In the genomic region with DNA sequence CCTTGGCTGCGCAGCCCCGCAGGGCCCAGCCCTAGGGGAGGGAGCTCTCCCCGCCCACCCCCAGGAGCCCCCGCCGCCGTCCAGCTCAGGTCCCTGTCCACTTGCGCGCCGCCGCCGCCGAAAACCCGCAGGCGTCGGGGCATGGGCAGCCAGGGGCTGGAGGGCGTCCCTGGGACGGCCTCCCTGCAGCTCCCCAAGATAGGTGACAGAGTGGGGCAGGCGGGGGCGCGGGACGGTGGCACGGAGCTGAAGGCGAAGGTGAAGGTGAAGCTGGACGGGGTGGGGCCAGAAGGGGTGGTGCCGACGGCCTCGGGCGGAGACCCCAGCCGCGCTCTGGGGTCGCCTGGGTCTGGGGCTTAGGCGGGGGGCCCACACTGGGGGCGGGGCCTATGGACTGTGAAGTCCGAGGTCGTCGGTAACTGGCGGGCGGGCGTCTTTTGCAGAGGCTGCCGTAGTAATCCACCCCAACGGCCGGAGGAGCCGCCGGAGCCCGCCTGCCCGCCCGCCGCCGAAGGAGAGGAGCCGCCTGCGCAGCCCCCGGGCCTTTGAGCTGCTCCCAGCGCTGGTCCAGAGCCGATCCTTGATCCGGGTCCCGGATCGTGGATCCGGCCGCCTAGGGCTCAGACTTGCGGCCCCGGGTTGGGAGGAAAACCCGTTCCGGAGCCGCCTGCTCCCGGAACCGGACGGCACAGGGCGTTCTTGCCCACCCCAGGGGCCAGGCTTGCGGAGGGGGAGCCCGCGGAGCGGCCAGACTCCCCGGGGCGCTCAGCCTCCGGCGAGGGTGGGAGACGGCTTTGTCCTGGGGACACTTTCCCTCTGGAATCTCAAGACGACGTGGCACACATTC, we compare ENCODE assay signal across 1 cellular context.
TF ChIP-seq lines count a peak whose summit lies in the region.

No MANE protein-coding gene starts in this region.

TF ChIP-seq in GM23338, 12 proteins besides CTCF, POLR2A, EP300 and RAD21 (continued from another document):
- TF ChIP-seq ZNF462 (CRISPR knock-in tag; IDR thresholded peaks at IDR 0.05) = no peak
- TF ChIP-seq EZH2phosphoT487 (IDR thresholded peaks at IDR 0.05; ENCODE audit: unreplicated experiment) = no peak
- TF ChIP-seq, protein P1, sequence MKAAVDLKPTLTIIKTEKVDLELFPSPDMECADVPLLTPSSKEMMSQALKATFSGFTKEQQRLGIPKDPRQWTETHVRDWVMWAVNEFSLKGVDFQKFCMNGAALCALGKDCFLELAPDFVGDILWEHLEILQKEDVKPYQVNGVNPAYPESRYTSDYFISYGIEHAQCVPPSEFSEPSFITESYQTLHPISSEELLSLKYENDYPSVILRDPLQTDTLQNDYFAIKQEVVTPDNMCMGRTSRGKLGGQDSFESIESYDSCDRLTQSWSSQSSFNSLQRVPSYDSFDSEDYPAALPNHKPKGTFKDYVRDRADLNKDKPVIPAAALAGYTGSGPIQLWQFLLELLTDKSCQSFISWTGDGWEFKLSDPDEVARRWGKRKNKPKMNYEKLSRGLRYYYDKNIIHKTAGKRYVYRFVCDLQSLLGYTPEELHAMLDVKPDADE (IDR thresholded peaks at IDR 0.05) = no peak
- peak; percentile 7; the same call in 1 of the 2 replicates for TF ChIP-seq POLR2AphosphoS5 (IDR thresholded peaks at IDR 0.05; ENCODE audit: low read depth)
- no peak for TF ChIP-seq JUNB (IDR thresholded peaks at IDR 0.05; ENCODE audit: unreplicated experiment)
- no peak for TF ChIP-seq ZNF331 (CRISPR knock-in tag; IDR thresholded peaks at IDR 0.05; ENCODE audit: low read depth)
- no peak for TF ChIP-seq NANOG (IDR thresholded peaks at IDR 0.05; ENCODE audit: borderline replicate concordance)
